8 cellular contexts compared by ENCODE assay signal in genomic region chr19:44747739-44748425, GRCh38. TPM values are rescaled to one million over a fixed set of nuclear protein-coding genes. Genes with fewer than 3 reads are reported as not detected.
DNase-seq lines count a peak whose midpoint lies in the region; ATAC-seq and TF ChIP-seq lines count a peak whose summit lies in the region.

No MANE protein-coding gene starts in this region.

- no peaks in the 10 kb centered on the region for H3K27me3 Mint-ChIP-seq in CD4-positive, CD25-positive, alpha-beta regulatory T cell
- peaks cover 3% of the 10 kb centered on the region for H3K27me3 Mint-ChIP-seq in activated CD8-positive, alpha-beta memory T cell treated with anti-CD3 and anti-CD28 coated beads, Interleukin-2, amount 10 ng/mL, durations not matched to agents 7 days and 5 days
- no peaks in the 10 kb centered on the region for H3K27me3 Mint-ChIP-seq in naive B cell

- peaks cover 0 to 62% (median 39%) of the 10 kb centered on the region in 4 donors for H3K4me1 Mint-ChIP-seq in CD4-positive, CD25-positive, alpha-beta regulatory T cell
- H3K4me1 Mint-ChIP-seq in activated CD8-positive, alpha-beta memory T cell treated with anti-CD3 and anti-CD28 coated beads, Interleukin-2, amount 10 ng/mL, durations not matched to agents 7 days and 5 days, result peaks cover 54% of the 10 kb centered on the region
- H3K4me1 Mint-ChIP-seq in naive B cell, result peaks cover 60 to 71% (median 67%) of the 10 kb centered on the region in 3 donors

- H3K27ac ChIP-seq in CD4-positive, CD25-positive, alpha-beta regulatory T cell (ENCODE audit: insufficient read depth, low read length, poor library complexity, severe bottlenecking), result peak overlapping the region; percentile 94
- peak overlapping the region; percentile 91 to 94 for H3K27ac ChIP-seq in uterus

- peak; percentile 2 to 5 for ATAC-seq in CD4-positive, CD25-positive, alpha-beta regulatory T cell (ENCODE audit: low read depth in 2 of 2)
- ATAC-seq in GM21723 (IDR thresholded peaks at IDR 0.05; ENCODE audit: unreplicated experiment) (peak; percentile 16), naive B cell (ENCODE audit: low read depth in 2 of 2) (peak; percentile 2 to 5), HG02678 (IDR thresholded peaks at IDR 0.05; ENCODE audit: unreplicated experiment) (no peak)
- peak; percentile 38 for ATAC-seq in activated CD8-positive, alpha-beta memory T cell treated with anti-CD3 and anti-CD28 coated beads, Interleukin-2, amount 10 ng/mL, durations not matched to agents 7 days and 5 days

- H3K4me3 ChIP-seq in CD4-positive, CD25-positive, alpha-beta regulatory T cell (ENCODE audit: low read depth, low read length), result peak overlapping the region; percentile 93
- peak overlapping the region; percentile 48 to 76 for H3K4me3 ChIP-seq in uterus

- H3K27ac Mint-ChIP-seq in CD4-positive, CD25-positive, alpha-beta regulatory T cell, result peak overlapping the region; percentile 93 to 98 (median 98)
- H3K27ac Mint-ChIP-seq in activated CD8-positive, alpha-beta memory T cell treated with anti-CD3 and anti-CD28 coated beads, Interleukin-2, amount 10 ng/mL, durations not matched to agents 7 days and 5 days, result peak overlapping the region; percentile 96
- H3K27ac Mint-ChIP-seq in naive B cell, result peak overlapping the region; percentile 93 to 99 (median 98)

- CTCF ChIA-PET in activated CD8-positive, alpha-beta memory T cell treated with anti-CD3 and anti-CD28 coated beads, Interleukin-2, amount 10 ng/mL, durations not matched to agents 7 days and 5 days (lab: Charles Lee), result no interaction called here

- H3K4me3 Mint-ChIP-seq in CD4-positive, CD25-positive, alpha-beta regulatory T cell, result peak overlapping the region; percentile 89 to 97 (median 96)
- H3K4me3 Mint-ChIP-seq in activated CD8-positive, alpha-beta memory T cell treated with anti-CD3 and anti-CD28 coated beads, Interleukin-2, amount 10 ng/mL, durations not matched to agents 7 days and 5 days, result peak overlapping the region; percentile 96
- H3K4me3 Mint-ChIP-seq in naive B cell, result peak overlapping the region; percentile 88 to 97 (median 94)

- H3K36me3 Mint-ChIP-seq in CD4-positive, CD25-positive, alpha-beta regulatory T cell, result peaks cover 5% of the 10 kb centered on the region
- peaks cover 38% of the 10 kb centered on the region for H3K36me3 Mint-ChIP-seq in activated CD8-positive, alpha-beta memory T cell treated with anti-CD3 and anti-CD28 coated beads, Interleukin-2, amount 10 ng/mL, durations not matched to agents 7 days and 5 days
- no peaks in the 10 kb centered on the region for H3K36me3 Mint-ChIP-seq in naive B cell

- peaks cover 10% of the 10 kb centered on the region for H3K36me3 ChIP-seq in CD4-positive, CD25-positive, alpha-beta regulatory T cell (ENCODE audit: control insufficient read depth, insufficient read depth, low read length)
- no peaks in the 10 kb centered on the region for H3K36me3 ChIP-seq in uterus

- no peaks in the 10 kb centered on the region for H3K27me3 ChIP-seq in CD4-positive, CD25-positive, alpha-beta regulatory T cell (ENCODE audit: control insufficient read depth, insufficient read depth, low read length)
- H3K27me3 ChIP-seq in uterus, result no peaks in the 10 kb centered on the region

- DNase-seq in CD4-positive, CD25-positive, alpha-beta regulatory T cell, result no peak
- DNase-seq in NCI-H1694 treated with DMSO at 0.1 percent for 48 hours (lab: John Stamatoyannopoulos, UW) (peak; percentile 63), fibroblast of gingiva (ENCODE audit: low read depth) (peak; percentile 66), naive B cell (no peak), uterus (peak; percentile 64 to 71)
- no peak for DNase-seq in activated CD8-positive, alpha-beta memory T cell treated with anti-CD3 and anti-CD28 coated beads, Interleukin-2, amount 10 ng/mL, durations not matched to agents 7 days and 5 days

- TF ChIP-seq POLR2A in uterus (IDR thresholded peaks at IDR 0.05), result no peak

- no peak for TF ChIP-seq CTCF in uterus (IDR thresholded peaks at IDR 0.05)

- intact Hi-C loops in uterus (cut with DNase I; ENCODE audit: low total_unique reads), result no loop called here

- H3K9me3 Mint-ChIP-seq in CD4-positive, CD25-positive, alpha-beta regulatory T cell, result no peaks in the 10 kb centered on the region
- H3K9me3 Mint-ChIP-seq in activated CD8-positive, alpha-beta memory T cell treated with anti-CD3 and anti-CD28 coated beads, Interleukin-2, amount 10 ng/mL, durations not matched to agents 7 days and 5 days (ENCODE audit: low read depth), result no peaks in the 10 kb centered on the region
- no peaks in the 10 kb centered on the region for H3K9me3 Mint-ChIP-seq in naive B cell

- no peaks in the 10 kb centered on the region for H3K9me3 ChIP-seq in CD4-positive, CD25-positive, alpha-beta regulatory T cell (ENCODE audit: control insufficient read depth in 2 of 2, low read length in 2 of 2)
- H3K9me3 ChIP-seq in uterus, result no peaks in the 10 kb centered on the region

- peaks cover 56% of the 10 kb centered on the region for H3K4me1 ChIP-seq in CD4-positive, CD25-positive, alpha-beta regulatory T cell (ENCODE audit: control insufficient read depth, insufficient read depth, low read length, poor library complexity, severe bottlenecking)
- H3K4me1 ChIP-seq in uterus, result peaks cover 0 to 5% of the 10 kb centered on the region in 2 donors

RNA-seq across cellular contexts. Expression of gene BCL3, which starts 0.6 kb away (rescaled TPM):
- 231 TPM for total RNA-seq in CD4-positive, CD25-positive, alpha-beta regulatory T cell
- polyA plus RNA-seq in CD4-positive, CD25-positive, alpha-beta regulatory T cell, result 10 to 100 TPM in 1 of 4 donors, 1 to 10 TPM in 3; 3.4 to 12.5 (median 5.4) TPM
- total RNA-seq in activated CD8-positive, alpha-beta memory T cell treated with anti-CD3 and anti-CD28 coated beads, Interleukin-2, amount 10 ng/mL, durations not matched to agents 7 days and 5 days, result 10 to 100 TPM; 56.3 to 60.3 TPM
- polyA plus RNA-seq in naive B cell (ENCODE audit: low read depth in 6 of 6), result 10 to 100 TPM in 5 of 6 donors, 1 to 10 TPM in 1; 8.2 to 17.4 (median 14.1) TPM
- total RNA-seq in uterus, result 10 to 100 TPM in 2 of 4 donors, 1 to 10 TPM in 2; 3.2 to 58.8 (median 11.9) TPM

RNA-seq across cellular contexts. Expression of gene CBLC, which starts 29.8 kb away (rescaled TPM):
- not detected for total RNA-seq in CD4-positive, CD25-positive, alpha-beta regulatory T cell
- polyA plus RNA-seq in CD4-positive, CD25-positive, alpha-beta regulatory T cell, result not detected
- not detected for total RNA-seq in activated CD8-positive, alpha-beta memory T cell treated with anti-CD3 and anti-CD28 coated beads, Interleukin-2, amount 10 ng/mL, durations not matched to agents 7 days and 5 days
- polyA plus RNA-seq in naive B cell (ENCODE audit: low read depth in 6 of 6), result not detected
- 1 to 10 TPM in 1 of 4 donors, under 1 TPM in 1, not detected in 2; 0.29 to 5.8 TPM for total RNA-seq in uterus

RNA-seq across cellular contexts. Expression of gene CEACAM16, which starts 48.9 kb away (rescaled TPM):
- not detected for total RNA-seq in CD4-positive, CD25-positive, alpha-beta regulatory T cell
- not detected for polyA plus RNA-seq in CD4-positive, CD25-positive, alpha-beta regulatory T cell
- total RNA-seq in activated CD8-positive, alpha-beta memory T cell treated with anti-CD3 and anti-CD28 coated beads, Interleukin-2, amount 10 ng/mL, durations not matched to agents 7 days and 5 days, result not detected
- polyA plus RNA-seq in naive B cell (ENCODE audit: low read depth in 6 of 6), result not detected
- not detected for total RNA-seq in uterus

Comparison
In these comparisons a context has a peak if more than half of its experiments do, and no peak if none do; other contexts are left out.
1. DNase-seq: peak in NCI-H1694 treated with DMSO at 0.1 percent for 48 hours (single experiment), fibroblast of gingiva (single experiment) and uterus (2 of 2); none in CD4-positive, CD25-positive, alpha-beta regulatory T cell (0 of 3), activated CD8-positive, alpha-beta memory T cell treated with anti-CD3 and anti-CD28 coated beads, Interleukin-2, amount 10 ng/mL, durations not matched to agents 7 days and 5 days (single experiment) and naive B cell (single experiment).
2. Peak in every context shown above with its lines, with median percentiles within 50 percentile points of each other: H3K27ac Mint-ChIP-seq and H3K4me3 Mint-ChIP-seq.